Comparison of ENCODE assay signal across 13 cellular contexts in genomic region chr10:14259696-14260595, GRCh38.
DNase-seq lines count a peak whose midpoint lies in the region; ATAC-seq and TF ChIP-seq lines count a peak whose summit lies in the region.
"Had no signal": no experiment of that assay in that cellular context is flagged by ENCODE, and none has a peak within 500 bp of the region (broad histone marks: within the 10 kb centered on the region; RNA-seq: fewer than 3 reads in every experiment).

No MANE protein-coding gene starts in this region.

- TF ChIP-seq CTCF in AG09309 (IDR thresholded peaks at IDR 0.05; ENCODE audit: control insufficient read depth, insufficient read depth, low read depth, low read length, missing control alignments) (no peak), choroid plexus epithelial cell (conservative IDR thresholded peaks at IDR 0.05; ENCODE audit: low read depth, low read length) (no peak), mucosa of descending colon (IDR thresholded peaks at IDR 0.05) (no peak)

- ATAC-seq in mucosa of descending colon (peak; percentile 49), HG02588 (IDR thresholded peaks at IDR 0.05; ENCODE audit: unreplicated experiment) (no peak)
- ATAC-seq: Panc1 had no signal

- no peaks in the 10 kb centered on the region for H3K36me3 ChIP-seq in mucosa of descending colon (ENCODE audit: low read depth)
- H3K36me3 ChIP-seq: lower lobe of right lung had no signal

- intact Hi-C loops in mucosa of descending colon (cut with DNase I, micrococcal nuclease) = no loop called here

- H3K4me3 ChIP-seq in AG09309 (ENCODE audit: control insufficient read depth, low read depth, low read length) (no peak overlapping the region), choroid plexus epithelial cell (ENCODE audit: low read depth, low read length) (no peak overlapping the region), mucosa of descending colon (no peak overlapping the region)
- H3K4me3 ChIP-seq: lower lobe of right lung had no signal

- DNase-seq in AG09309 (ENCODE audit: low read depth) (peak; percentile 45), M059J (ENCODE audit: low read depth) (peak; percentile 81), choroid plexus epithelial cell (ENCODE audit: low read depth) (peak; percentile 80), mucosa of descending colon (peak in 1 of 3 donors; percentile 21), GM19238 (ENCODE audit: insufficient read length, low spot score) (no peak), nucleus accumbens (lab: John Stamatoyannopoulos, UW) (no peak)
- no peak for DNase-seq in stimulated activated CD4-positive, alpha-beta T cell treated with anti-CD3 and anti-CD28 coated beads, Interleukin-2, amount 100 ng/mL, for 48 hours
- DNase-seq: activated B cell treated with CpG ODN at 0.5 μM for 24 hours; lower lobe of right lung; NCI-H1436; stimulated activated CD8-positive, alpha-beta memory T cell treated with anti-CD3 and anti-CD28 coated beads, Interleukin-4, amount 100 ng/mL, for 48 hours had no signal

- no peaks in the 10 kb centered on the region for H3K9me3 ChIP-seq in mucosa of descending colon
- H3K9me3 ChIP-seq: lower lobe of right lung had no signal

- H3K4me1 ChIP-seq in mucosa of descending colon (ENCODE audit: low read depth) = no peaks in the 10 kb centered on the region
- H3K4me1 ChIP-seq: lower lobe of right lung had no signal

Comparison
In these comparisons a context has a peak if more than half of its experiments do, and no peak if none do; other contexts are left out.
1. DNase-seq: peak in AG09309 (single experiment), M059J (single experiment) and choroid plexus epithelial cell (single experiment); none in GM19238 (single experiment), stimulated activated CD4-positive, alpha-beta T cell treated with anti-CD3 and anti-CD28 coated beads, Interleukin-2, amount 100 ng/mL, for 48 hours (0 of 2) and nucleus accumbens (0 of 56).